9 cellular contexts compared by ENCODE assay signal in the genomic region with DNA sequence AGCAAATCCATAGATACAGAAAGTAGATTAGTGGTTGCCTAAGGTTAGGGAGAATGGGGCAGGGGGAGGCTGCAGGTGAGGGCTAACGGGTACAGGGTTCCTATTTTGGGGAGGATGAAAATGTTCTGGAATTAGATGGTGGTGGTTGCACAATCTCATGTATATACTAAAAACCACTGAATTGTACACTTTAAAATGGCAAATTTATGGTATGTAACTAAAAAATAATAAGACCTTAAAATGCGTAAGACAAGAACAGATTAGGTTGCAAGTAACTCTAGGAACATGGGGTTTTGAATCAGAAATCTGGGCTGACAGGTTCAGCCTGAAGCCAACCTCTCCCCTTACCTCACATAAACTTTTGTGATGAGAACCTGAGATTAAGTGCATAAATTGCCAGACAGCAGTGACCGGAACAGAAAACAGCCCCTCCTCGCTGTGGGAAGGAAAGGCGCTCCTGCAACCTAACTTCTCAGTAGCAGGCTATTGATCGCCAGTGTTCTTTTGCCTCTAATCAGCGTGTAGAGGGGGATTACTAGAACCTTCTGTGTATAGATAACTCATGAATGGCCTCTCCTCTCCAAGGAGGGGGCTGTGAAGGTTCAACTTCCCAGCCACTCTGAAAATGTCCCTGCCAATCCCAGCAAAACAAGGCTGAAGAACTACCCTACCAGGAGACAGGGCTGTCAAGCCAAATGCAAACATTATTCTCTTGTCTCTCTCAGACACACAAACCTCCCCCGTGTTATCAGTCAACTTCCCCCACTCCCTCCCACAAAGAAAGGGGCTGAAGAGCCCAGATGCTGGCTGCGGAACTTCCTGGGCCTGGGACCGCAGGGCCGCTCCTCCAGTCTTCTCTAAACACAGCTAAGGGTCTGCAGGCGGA. TPM values are rescaled to one million over a fixed set of nuclear protein-coding genes. Genes with fewer than 3 reads are reported as not detected.
A peak's percentile ranks its signal among the peaks of the same experiment; 100 is the strongest.
DNase-seq lines count a peak whose midpoint lies in the region; ATAC-seq and TF ChIP-seq lines count a peak whose summit lies in the region.
"Had no signal": no experiment of that assay in that cellular context is flagged by ENCODE, and none has a peak within 500 bp of the region (broad histone marks: within the 10 kb centered on the region; RNA-seq: fewer than 3 reads in every experiment).

No MANE protein-coding gene starts in this region.

- peak overlapping the region; percentile 81 for H4K91ac ChIP-seq in trophoblast cell (ENCODE audit: low read depth, low read length)

- no peak for TF ChIP-seq POLR2A in Peyer's patch (IDR thresholded peaks at IDR 0.05)

- H3K9me3 ChIP-seq in Peyer's patch = no peaks in the 10 kb centered on the region
- peaks cover 8% of the 10 kb centered on the region for H3K9me3 ChIP-seq in endodermal cell (ENCODE audit: control insufficient read depth, low read length)
- peaks cover 3% of the 10 kb centered on the region for H3K9me3 ChIP-seq in trophoblast cell (ENCODE audit: insufficient read depth, low read depth, low read length)

- DNase-seq in Daoy (ENCODE audit: low read depth) (peak; percentile 54), Peyer's patch (no peak), endodermal cell (no peak), trophoblast cell (peak in 1 of 2 donors; percentile 36), putamen (ENCODE audit: low spot score) (no peak)

- H3K79me1 ChIP-seq in trophoblast cell (ENCODE audit: low read length) = peaks cover 35% of the 10 kb centered on the region

- 76% methylated on average over 12 of the region's 12 CpGs; no CpG with 5 or more reads in 1 of the 2 experiments for WGBS in endodermal cell (ENCODE audit: insufficient coverage in 1 of 2, insufficient read length in 1 of 2), 2 experiments
- no CpG with 5 or more reads among the region's 12 CpGs for WGBS in trophoblast cell (ENCODE audit: extremely low coverage, insufficient coverage, insufficient read length)

- H4K12ac ChIP-seq in trophoblast cell (ENCODE audit: low read depth, low read length) = no peak overlapping the region

- H3K36me3 ChIP-seq in Peyer's patch (peaks cover 0 to 10% (median 0%) of the 10 kb centered on the region in 3 donors), endodermal cell (ENCODE audit: control insufficient read depth, insufficient read depth, low read length) (peaks cover 34% of the 10 kb centered on the region), trophoblast cell (ENCODE audit: control insufficient read depth in 1 of 2, insufficient read depth in 2 of 2, low read length in 2 of 2) (peaks cover 14% of the 10 kb centered on the region in 2 experiments)

- ATAC-seq in GM21390 (IDR thresholded peaks at IDR 0.05; ENCODE audit: unreplicated experiment) (no peak), GM19397 (IDR thresholded peaks at IDR 0.05; ENCODE audit: unreplicated experiment) (no peak), GM21528 (IDR thresholded peaks at IDR 0.05; ENCODE audit: low FRiP score, unreplicated experiment) (no peak)

- peaks cover 8% of the 10 kb centered on the region for H3K9me3 Mint-ChIP-seq in endodermal cell

- H3K27ac ChIP-seq in Peyer's patch (peak overlapping the region; percentile 77 to 96 (median 88)), endodermal cell (ENCODE audit: low read depth, low read length) (peak overlapping the region; percentile 54), trophoblast cell (ENCODE audit: low read depth, low read length) (peak overlapping the region; percentile 88)
- H3K27ac ChIP-seq: KMS-11 had no signal

- H2AFZ ChIP-seq in trophoblast cell (ENCODE audit: insufficient read depth, low read length, poor library complexity) = no peak overlapping the region

- H2BK120ac ChIP-seq in trophoblast cell (ENCODE audit: insufficient read depth, low read length, poor library complexity) = peak overlapping the region; percentile 49

- peak overlapping the region; percentile 78 for H3K4ac ChIP-seq in trophoblast cell (ENCODE audit: low read depth, low read length)

- H3K14ac ChIP-seq in trophoblast cell (ENCODE audit: low read length) = peak overlapping the region; percentile 12

- no peak overlapping the region for H3K18ac ChIP-seq in trophoblast cell (ENCODE audit: low read length)

- H3K9ac ChIP-seq in endodermal cell (ENCODE audit: extremely low read depth, low read length, poor library complexity, severe bottlenecking) = peak overlapping the region; percentile 79
- peak overlapping the region; percentile 97 for H3K9ac ChIP-seq in trophoblast cell (ENCODE audit: low read length)
- H3K9ac ChIP-seq: KMS-11 had no signal

- H3K4me1 Mint-ChIP-seq in endodermal cell = peaks cover 28% of the 10 kb centered on the region

- H3K4me1 ChIP-seq in Peyer's patch (peaks cover 0 to 23% (median 3%) of the 10 kb centered on the region in 4 donors), endodermal cell (ENCODE audit: control insufficient read depth, insufficient read depth, low read length) (peaks cover 4% of the 10 kb centered on the region), trophoblast cell (ENCODE audit: control insufficient read depth in 1 of 2, insufficient read depth in 2 of 2, low read length in 2 of 2) (peaks cover 23 to 37% of the 10 kb centered on the region in 2 experiments)

- no peak overlapping the region for H2BK12ac ChIP-seq in trophoblast cell (ENCODE audit: low read length)

- H3K4me3 Mint-ChIP-seq in endodermal cell = peak overlapping the region; percentile 95

- no peak overlapping the region for H2AK5ac ChIP-seq in trophoblast cell (ENCODE audit: low read length)

- peak overlapping the region; percentile 13 for H4K8ac ChIP-seq in trophoblast cell (ENCODE audit: low read depth, low read length)

- peak overlapping the region in 2 of 4 donors; percentile 66 to 93 for H3K4me3 ChIP-seq in Peyer's patch
- peak overlapping the region; percentile 99 for H3K4me3 ChIP-seq in endodermal cell (ENCODE audit: low read length)
- H3K4me3 ChIP-seq in trophoblast cell (ENCODE audit: low read depth, low read length) = peak overlapping the region; percentile 99

- H3K27me3 ChIP-seq in Peyer's patch (no peaks in the 10 kb centered on the region), endodermal cell (ENCODE audit: control insufficient read depth, insufficient read depth, low read length, poor library complexity, severe bottlenecking) (no peaks in the 10 kb centered on the region), trophoblast cell (ENCODE audit: insufficient read depth, low read length) (no peaks in the 10 kb centered on the region)

- no peak overlapping the region for H3K23ac ChIP-seq in trophoblast cell (ENCODE audit: low read length)

- peak overlapping the region; percentile 94 for H3K27ac Mint-ChIP-seq in endodermal cell

- H3K36me3 Mint-ChIP-seq in endodermal cell (ENCODE audit: low read depth) = peaks cover 38% of the 10 kb centered on the region

- H3K4me2 ChIP-seq in trophoblast cell (ENCODE audit: low read length) = peak overlapping the region; percentile 88

- peaks cover 14% of the 10 kb centered on the region for H3K27me3 Mint-ChIP-seq in endodermal cell (ENCODE audit: insufficient read depth)

- peaks cover 38% of the 10 kb centered on the region for H3K79me2 ChIP-seq in trophoblast cell (ENCODE audit: control insufficient read depth, insufficient read depth, low read length, poor library complexity)

- no peak for TF ChIP-seq CTCF in Peyer's patch (IDR thresholded peaks at IDR 0.05)
- no peak for TF ChIP-seq CTCF in endodermal cell (conservative IDR thresholded peaks at IDR 0.05)

- H2BK5ac ChIP-seq in trophoblast cell (ENCODE audit: low read depth, low read length, poor library complexity) = peak overlapping the region; percentile 18

RNA-seq across cellular contexts. Expression of a gene that starts 1.9 kb away (rescaled TPM):
- 3.9 and 5.7 TPM in 2 replicates for total RNA-seq in Daoy (2014; rRNA removed; shearing (Covaris generic))
- total RNA-seq in Peyer's patch (10 to 100 TPM; 11.6 to 35.5 (median 23.3) TPM), endodermal cell (10 to 100 TPM; 27.1 to 28.3 TPM)
- 16.6 TPM for polyA plus RNA-seq in endodermal cell (2013, experiment 1 of 2)
- 20.3 TPM for polyA plus RNA-seq in endodermal cell (2013, experiment 2 of 2)
- 28.2 and 30.2 TPM in 2 replicates for polyA plus RNA-seq in trophoblast cell (2013)

RNA-seq across cellular contexts. Expression of a gene that starts 24.4 kb away (rescaled TPM):
- not detected in 2 replicates for total RNA-seq in Daoy (2014; rRNA removed; shearing (Covaris generic))
- 1 to 10 TPM in 1 of 4 donors, not detected in 3; 1.2 TPM for total RNA-seq in Peyer's patch
- total RNA-seq in endodermal cell = not detected
- not detected for polyA plus RNA-seq in endodermal cell (2013, experiment 1 of 2)
- polyA plus RNA-seq in endodermal cell (2013, experiment 2 of 2) = not detected
- polyA plus RNA-seq in trophoblast cell (2013) = 0.45 and 0.68 TPM in 2 replicates
